1 cellular context compared by ENCODE assay signal in the genomic region with DNA sequence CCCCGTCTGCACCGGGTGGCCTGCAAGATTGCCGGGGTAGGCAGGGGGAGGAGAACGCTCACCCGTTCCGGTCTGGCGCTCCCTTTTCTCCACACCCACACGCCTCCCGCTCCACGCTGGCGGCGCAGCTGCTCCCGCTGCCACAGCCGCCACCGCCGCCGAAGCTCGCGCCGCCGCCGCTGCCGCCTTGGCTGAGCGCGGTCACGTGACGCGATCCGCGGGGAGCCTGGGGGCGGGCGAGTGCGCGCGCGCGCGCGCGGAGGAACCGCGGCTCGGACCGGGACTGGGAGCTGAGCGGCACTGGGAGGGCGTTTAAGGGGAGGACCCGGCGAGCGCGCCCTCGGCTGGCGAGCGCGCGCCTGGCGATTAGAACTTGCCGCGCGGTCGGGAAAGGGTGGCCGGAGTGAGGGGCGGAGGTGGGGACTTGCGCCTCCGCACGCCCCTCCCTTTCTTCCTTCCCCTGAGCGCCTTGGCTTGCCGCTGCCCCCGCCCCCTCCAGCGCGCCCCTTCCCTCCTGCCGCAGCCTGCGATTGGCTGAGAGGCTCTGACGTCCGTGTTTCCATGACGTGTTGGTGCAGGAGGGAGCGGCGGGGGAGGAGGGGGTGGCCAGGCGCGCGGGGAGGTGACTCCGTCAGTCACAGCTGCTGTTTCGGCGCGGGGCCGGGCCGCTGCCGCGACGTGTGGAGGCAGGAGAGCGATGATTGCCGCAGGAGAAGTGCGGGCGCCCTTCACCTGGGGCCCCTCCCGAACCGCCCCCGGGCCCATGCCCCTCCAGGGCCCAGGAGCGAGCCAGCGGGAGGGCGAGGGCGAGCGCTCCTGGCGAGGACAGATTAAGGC.
TF ChIP-seq lines count a peak whose summit lies in the region.

No MANE protein-coding gene starts in this region.

TF ChIP-seq in HepG2, 621 proteins besides CTCF, POLR2A, EP300 and RAD21 (continued from another document and continues in another):
- peak; percentile 88; the same call in 1 of the 2 replicates for TF ChIP-seq MXD3 (CRISPR knock-in tag; IDR thresholded peaks at IDR 0.05)
- 0 out of 2 replicates have a peak, but pooled peaks have one; percentile 13 for TF ChIP-seq ZNF431 (CRISPR knock-in tag; IDR thresholded peaks at IDR 0.05; ENCODE audit: borderline replicate concordance, low read depth)
- no peak for TF ChIP-seq ZNF883 (CRISPR knock-in tag; IDR thresholded peaks at IDR 0.05; ENCODE audit: not compliant biosample characterization)
- TF ChIP-seq HNF4A (CRISPR knock-in tag; IDR thresholded peaks at IDR 0.05) = no peak
- no peak for TF ChIP-seq MAFG (CRISPR knock-in tag; IDR thresholded peaks at IDR 0.05)
- no peak for TF ChIP-seq LCORL (IDR thresholded peaks at IDR 0.05)
- TF ChIP-seq LCORL (CRISPR knock-in tag; IDR thresholded peaks at IDR 0.05) = peak; percentile 57; the same call in 1 of the 2 replicates
- TF ChIP-seq, protein P1, sequence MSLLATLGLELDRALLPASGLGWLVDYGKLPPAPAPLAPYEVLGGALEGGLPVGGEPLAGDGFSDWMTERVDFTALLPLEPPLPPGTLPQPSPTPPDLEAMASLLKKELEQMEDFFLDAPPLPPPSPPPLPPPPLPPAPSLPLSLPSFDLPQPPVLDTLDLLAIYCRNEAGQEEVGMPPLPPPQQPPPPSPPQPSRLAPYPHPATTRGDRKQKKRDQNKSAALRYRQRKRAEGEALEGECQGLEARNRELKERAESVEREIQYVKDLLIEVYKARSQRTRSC (CRISPR knock-in tag; IDR thresholded peaks at IDR 0.05; ENCODE audit: low read depth) = no peak
- 0 out of 2 replicates have a peak, but pooled peaks have one; percentile 27 for TF ChIP-seq EED (CRISPR knock-in tag; IDR thresholded peaks at IDR 0.05)
- TF ChIP-seq MTA1 (CRISPR knock-in tag; IDR thresholded peaks at IDR 0.05; ENCODE audit: borderline replicate concordance) = no peak
- TF ChIP-seq CERS6 (CRISPR knock-in tag; IDR thresholded peaks at IDR 0.05) = no peak
- TF ChIP-seq, protein P2, sequence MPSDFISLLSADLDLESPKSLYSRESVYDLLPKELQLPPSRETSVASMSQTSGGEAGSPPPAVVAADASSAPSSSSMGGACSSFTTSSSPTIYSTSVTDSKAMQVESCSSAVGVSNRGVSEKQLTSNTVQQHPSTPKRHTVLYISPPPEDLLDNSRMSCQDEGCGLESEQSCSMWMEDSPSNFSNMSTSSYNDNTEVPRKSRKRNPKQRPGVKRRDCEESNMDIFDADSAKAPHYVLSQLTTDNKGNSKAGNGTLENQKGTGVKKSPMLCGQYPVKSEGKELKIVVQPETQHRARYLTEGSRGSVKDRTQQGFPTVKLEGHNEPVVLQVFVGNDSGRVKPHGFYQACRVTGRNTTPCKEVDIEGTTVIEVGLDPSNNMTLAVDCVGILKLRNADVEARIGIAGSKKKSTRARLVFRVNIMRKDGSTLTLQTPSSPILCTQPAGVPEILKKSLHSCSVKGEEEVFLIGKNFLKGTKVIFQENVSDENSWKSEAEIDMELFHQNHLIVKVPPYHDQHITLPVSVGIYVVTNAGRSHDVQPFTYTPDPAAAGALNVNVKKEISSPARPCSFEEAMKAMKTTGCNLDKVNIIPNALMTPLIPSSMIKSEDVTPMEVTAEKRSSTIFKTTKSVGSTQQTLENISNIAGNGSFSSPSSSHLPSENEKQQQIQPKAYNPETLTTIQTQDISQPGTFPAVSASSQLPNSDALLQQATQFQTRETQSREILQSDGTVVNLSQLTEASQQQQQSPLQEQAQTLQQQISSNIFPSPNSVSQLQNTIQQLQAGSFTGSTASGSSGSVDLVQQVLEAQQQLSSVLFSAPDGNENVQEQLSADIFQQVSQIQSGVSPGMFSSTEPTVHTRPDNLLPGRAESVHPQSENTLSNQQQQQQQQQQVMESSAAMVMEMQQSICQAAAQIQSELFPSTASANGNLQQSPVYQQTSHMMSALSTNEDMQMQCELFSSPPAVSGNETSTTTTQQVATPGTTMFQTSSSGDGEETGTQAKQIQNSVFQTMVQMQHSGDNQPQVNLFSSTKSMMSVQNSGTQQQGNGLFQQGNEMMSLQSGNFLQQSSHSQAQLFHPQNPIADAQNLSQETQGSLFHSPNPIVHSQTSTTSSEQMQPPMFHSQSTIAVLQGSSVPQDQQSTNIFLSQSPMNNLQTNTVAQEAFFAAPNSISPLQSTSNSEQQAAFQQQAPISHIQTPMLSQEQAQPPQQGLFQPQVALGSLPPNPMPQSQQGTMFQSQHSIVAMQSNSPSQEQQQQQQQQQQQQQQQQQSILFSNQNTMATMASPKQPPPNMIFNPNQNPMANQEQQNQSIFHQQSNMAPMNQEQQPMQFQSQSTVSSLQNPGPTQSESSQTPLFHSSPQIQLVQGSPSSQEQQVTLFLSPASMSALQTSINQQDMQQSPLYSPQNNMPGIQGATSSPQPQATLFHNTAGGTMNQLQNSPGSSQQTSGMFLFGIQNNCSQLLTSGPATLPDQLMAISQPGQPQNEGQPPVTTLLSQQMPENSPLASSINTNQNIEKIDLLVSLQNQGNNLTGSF (CRISPR knock-in tag; IDR thresholded peaks at IDR 0.05) = no peak
- TF ChIP-seq U2AF1 (optimal IDR thresholded peaks at IDR 0.05; ENCODE audit: low read depth, low read length) = no peak
- TF ChIP-seq, protein P3, sequence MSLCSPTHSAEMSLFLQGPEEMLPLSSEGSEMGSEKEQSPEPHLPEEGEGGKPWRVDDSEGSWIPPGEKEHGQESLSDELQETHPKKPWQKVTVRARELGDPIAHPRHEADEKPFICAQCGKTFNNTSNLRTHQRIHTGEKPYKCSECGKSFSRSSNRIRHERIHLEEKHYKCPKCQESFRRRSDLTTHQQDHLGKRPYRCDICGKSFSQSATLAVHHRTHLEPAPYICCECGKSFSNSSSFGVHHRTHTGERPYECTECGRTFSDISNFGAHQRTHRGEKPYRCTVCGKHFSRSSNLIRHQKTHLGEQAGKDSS (CRISPR knock-in tag; IDR thresholded peaks at IDR 0.05; ENCODE audit: borderline replicate concordance, low read depth) = no peak; the same call in 1 of the 2 replicates
- TF ChIP-seq ATM (IDR thresholded peaks at IDR 0.05; ENCODE audit: borderline replicate concordance) = no peak
- TF ChIP-seq IRF2 (CRISPR knock-in tag; IDR thresholded peaks at IDR 0.05) = no peak; the same call in none of the 2 replicates
- TF ChIP-seq, protein P4, sequence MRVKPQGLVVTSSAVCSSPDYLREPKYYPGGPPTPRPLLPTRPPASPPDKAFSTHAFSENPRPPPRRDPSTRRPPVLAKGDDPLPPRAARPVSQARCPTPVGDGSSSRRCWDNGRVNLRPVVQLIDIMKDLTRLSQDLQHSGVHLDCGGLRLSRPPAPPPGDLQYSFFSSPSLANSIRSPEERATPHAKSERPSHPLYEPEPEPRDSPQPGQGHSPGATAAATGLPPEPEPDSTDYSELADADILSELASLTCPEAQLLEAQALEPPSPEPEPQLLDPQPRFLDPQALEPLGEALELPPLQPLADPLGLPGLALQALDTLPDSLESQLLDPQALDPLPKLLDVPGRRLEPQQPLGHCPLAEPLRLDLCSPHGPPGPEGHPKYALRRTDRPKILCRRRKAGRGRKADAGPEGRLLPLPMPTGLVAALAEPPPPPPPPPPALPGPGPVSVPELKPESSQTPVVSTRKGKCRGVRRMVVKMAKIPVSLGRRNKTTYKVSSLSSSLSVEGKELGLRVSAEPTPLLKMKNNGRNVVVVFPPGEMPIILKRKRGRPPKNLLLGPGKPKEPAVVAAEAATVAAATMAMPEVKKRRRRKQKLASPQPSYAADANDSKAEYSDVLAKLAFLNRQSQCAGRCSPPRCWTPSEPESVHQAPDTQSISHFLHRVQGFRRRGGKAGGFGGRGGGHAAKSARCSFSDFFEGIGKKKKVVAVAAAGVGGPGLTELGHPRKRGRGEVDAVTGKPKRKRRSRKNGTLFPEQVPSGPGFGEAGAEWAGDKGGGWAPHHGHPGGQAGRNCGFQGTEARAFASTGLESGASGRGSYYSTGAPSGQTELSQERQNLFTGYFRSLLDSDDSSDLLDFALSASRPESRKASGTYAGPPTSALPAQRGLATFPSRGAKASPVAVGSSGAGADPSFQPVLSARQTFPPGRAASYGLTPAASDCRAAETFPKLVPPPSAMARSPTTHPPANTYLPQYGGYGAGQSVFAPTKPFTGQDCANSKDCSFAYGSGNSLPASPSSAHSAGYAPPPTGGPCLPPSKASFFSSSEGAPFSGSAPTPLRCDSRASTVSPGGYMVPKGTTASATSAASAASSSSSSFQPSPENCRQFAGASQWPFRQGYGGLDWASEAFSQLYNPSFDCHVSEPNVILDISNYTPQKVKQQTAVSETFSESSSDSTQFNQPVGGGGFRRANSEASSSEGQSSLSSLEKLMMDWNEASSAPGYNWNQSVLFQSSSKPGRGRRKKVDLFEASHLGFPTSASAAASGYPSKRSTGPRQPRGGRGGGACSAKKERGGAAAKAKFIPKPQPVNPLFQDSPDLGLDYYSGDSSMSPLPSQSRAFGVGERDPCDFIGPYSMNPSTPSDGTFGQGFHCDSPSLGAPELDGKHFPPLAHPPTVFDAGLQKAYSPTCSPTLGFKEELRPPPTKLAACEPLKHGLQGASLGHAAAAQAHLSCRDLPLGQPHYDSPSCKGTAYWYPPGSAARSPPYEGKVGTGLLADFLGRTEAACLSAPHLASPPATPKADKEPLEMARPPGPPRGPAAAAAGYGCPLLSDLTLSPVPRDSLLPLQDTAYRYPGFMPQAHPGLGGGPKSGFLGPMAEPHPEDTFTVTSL (CRISPR knock-in tag; IDR thresholded peaks at IDR 0.05; ENCODE audit: borderline replicate concordance) = no peak
- TF ChIP-seq ZNF550 (CRISPR knock-in tag; IDR thresholded peaks at IDR 0.05; ENCODE audit: borderline replicate concordance) = no peak
- TF ChIP-seq ZNF350 (CRISPR knock-in tag; IDR thresholded peaks at IDR 0.05; ENCODE audit: borderline replicate concordance, low read depth) = peak; percentile 71; the same call in 1 of the 2 replicates
- TF ChIP-seq, protein P5, sequence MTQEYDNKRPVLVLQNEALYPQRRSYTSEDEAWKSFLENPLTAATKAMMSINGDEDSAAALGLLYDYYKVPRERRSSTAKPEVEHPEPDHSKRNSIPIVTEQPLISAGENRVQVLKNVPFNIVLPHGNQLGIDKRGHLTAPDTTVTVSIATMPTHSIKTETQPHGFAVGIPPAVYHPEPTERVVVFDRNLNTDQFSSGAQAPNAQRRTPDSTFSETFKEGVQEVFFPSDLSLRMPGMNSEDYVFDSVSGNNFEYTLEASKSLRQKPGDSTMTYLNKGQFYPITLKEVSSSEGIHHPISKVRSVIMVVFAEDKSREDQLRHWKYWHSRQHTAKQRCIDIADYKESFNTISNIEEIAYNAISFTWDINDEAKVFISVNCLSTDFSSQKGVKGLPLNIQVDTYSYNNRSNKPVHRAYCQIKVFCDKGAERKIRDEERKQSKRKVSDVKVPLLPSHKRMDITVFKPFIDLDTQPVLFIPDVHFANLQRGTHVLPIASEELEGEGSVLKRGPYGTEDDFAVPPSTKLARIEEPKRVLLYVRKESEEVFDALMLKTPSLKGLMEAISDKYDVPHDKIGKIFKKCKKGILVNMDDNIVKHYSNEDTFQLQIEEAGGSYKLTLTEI (CRISPR knock-in tag; conservative IDR thresholded peaks at IDR 0.05) = no peak
- peak; percentile 64 for TF ChIP-seq DMAP1 (CRISPR knock-in tag; IDR thresholded peaks at IDR 0.05)
- peak; percentile 46 for TF ChIP-seq PHF8 (CRISPR knock-in tag; IDR thresholded peaks at IDR 0.05)
- TF ChIP-seq RNF2 (conservative IDR thresholded peaks at IDR 0.05; ENCODE audit: low read depth) = no peak
- TF ChIP-seq CCAR2 (optimal IDR thresholded peaks at IDR 0.05; ENCODE audit: low read depth, low read length) = no peak
- TF ChIP-seq ZMYM3 (CRISPR knock-in tag; IDR thresholded peaks at IDR 0.05) = no peak
- 0 out of 2 replicates have a peak, but pooled peaks have one; percentile 56 for TF ChIP-seq ZNF264 (CRISPR knock-in tag; IDR thresholded peaks at IDR 0.05)
- no peak for TF ChIP-seq ZNF615 (CRISPR knock-in tag; IDR thresholded peaks at IDR 0.05; ENCODE audit: borderline replicate concordance)
- 0 out of 2 replicates have a peak, but pooled peaks have one; percentile 53 for TF ChIP-seq ZNF672 (CRISPR knock-in tag; IDR thresholded peaks at IDR 0.05)
- TF ChIP-seq ZNF232 (CRISPR knock-in tag; IDR thresholded peaks at IDR 0.05; ENCODE audit: borderline replicate concordance) = no peak; the same call in 1 of the 2 replicates
- TF ChIP-seq ZNF136 (CRISPR knock-in tag; IDR thresholded peaks at IDR 0.05; ENCODE audit: low read depth) = 0 out of 2 replicates have a peak, but pooled peaks have one; percentile 51
- no peak for TF ChIP-seq ATF7 (IDR thresholded peaks at IDR 0.05)
- TF ChIP-seq ATF7 (CRISPR knock-in tag; IDR thresholded peaks at IDR 0.05) = no peak
- no peak; the same call in 1 of the 2 replicates for TF ChIP-seq STAT6 (CRISPR knock-in tag; IDR thresholded peaks at IDR 0.05; ENCODE audit: borderline replicate concordance)
- TF ChIP-seq TEAD2 (CRISPR knock-in tag; IDR thresholded peaks at IDR 0.05) = no peak
- peak; percentile 46; the same call in 1 of the 2 replicates for TF ChIP-seq THAP11 (CRISPR knock-in tag; IDR thresholded peaks at IDR 0.05)
- no peak; the same call in 1 of the 2 replicates for TF ChIP-seq ATRX (CRISPR knock-in tag; IDR thresholded peaks at IDR 0.05; ENCODE audit: borderline replicate concordance)
- TF ChIP-seq NR3C1 (CRISPR knock-in tag; IDR thresholded peaks at IDR 0.05) = no peak
- TF ChIP-seq ZNF451 (CRISPR knock-in tag; IDR thresholded peaks at IDR 0.05) = peak; percentile 14; the same call in 1 of the 2 replicates
